In genomic region chr13:77042566-77043177, GRCh38 we compare ENCODE assay signal across 1 cellular context.
TF ChIP-seq lines count a peak whose summit lies in the region.

No MANE protein-coding gene starts in this region.

TF ChIP-seq in HepG2, 621 proteins besides CTCF, POLR2A, EP300 and RAD21:
- no peak for TF ChIP-seq ZNF484 (CRISPR knock-in tag; IDR thresholded peaks at IDR 0.05; ENCODE audit: borderline replicate concordance, low read depth)
- no peak for TF ChIP-seq JDP2 (CRISPR knock-in tag; IDR thresholded peaks at IDR 0.05; ENCODE audit: borderline replicate concordance)
- no peak for TF ChIP-seq NBN (conservative IDR thresholded peaks at IDR 0.05)
- no peak for TF ChIP-seq HBP1 (CRISPR knock-in tag; IDR thresholded peaks at IDR 0.05; ENCODE audit: low read depth)
- TF ChIP-seq MAFF (IDR thresholded peaks at IDR 0.05; ENCODE audit: low read depth, low read length), result no peak
TF ChIP-seq in HepG2: peak in this region for 0.
